ENCODE assay signal across 11 cellular contexts in the genomic region with DNA sequence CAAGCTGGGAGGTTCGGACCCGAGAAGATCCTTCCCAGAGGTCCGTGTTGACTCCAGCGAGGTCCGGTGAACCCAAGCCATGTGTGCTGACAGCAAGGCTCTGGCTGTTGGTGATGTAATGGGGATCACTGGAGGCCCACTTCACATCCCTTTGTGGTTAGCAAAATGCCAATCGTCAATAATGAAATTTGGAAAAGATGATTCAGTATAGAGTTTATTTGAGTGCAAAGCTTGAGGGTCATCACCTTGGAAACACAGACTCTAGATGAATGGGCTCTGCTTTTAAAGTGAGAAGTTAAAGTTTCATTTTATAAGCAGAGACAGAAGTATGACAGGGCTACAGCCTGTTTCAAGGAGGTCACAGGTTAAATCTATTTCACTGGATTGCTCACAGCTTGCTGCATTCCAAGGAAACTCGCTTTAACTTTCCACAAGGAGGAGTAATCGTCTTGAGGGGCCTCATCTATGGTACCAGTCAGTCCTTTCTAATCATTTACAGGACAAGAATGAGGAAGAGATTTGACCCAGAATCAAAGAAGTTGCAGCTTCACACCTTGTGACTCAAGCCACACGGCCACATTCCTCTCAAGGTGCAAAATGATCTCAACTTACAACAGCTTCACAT.
DNase-seq lines count a peak whose midpoint lies in the region; ATAC-seq and TF ChIP-seq lines count a peak whose summit lies in the region.
"Had no signal": no experiment of that assay in that cellular context is flagged by ENCODE, and none has a peak within 500 bp of the region (broad histone marks: within the 10 kb centered on the region; RNA-seq: fewer than 3 reads in every experiment).

No MANE protein-coding gene starts in this region.

- H3K27me3 ChIP-seq in spleen (replicated peaks in 1 of 7) (peaks cover 0 to 30% (median 0%) of the 10 kb centered on the region in 7 donors), A673 (replicated peaks; ENCODE audit: insufficient read depth, low read depth, low read length, poor library complexity) (no peaks in the 10 kb centered on the region)

- CTCF ChIA-PET in activated CD4-positive, alpha-beta memory T cell treated with anti-CD3 and anti-CD28 coated beads, Interleukin-2, amount 10 ng/mL, durations not matched to agents 7 days and 5 days (lab: Charles Lee) = interaction anchor here (0.8 to 2.3 kb wide), 3 partner anchors 8 to 216 kb away, joined by 3 to 7 read pairs (median 4); no protein-coding TSS in a partner anchor
- CTCF ChIA-PET in A673 (lab: Charles Lee) = interaction anchor here (0.6 to 1.2 kb wide), 2 partner anchors 99 to 216 kb away, joined by 3 to 6 read pairs; no protein-coding TSS in a partner anchor

- no peak for TF ChIP-seq POLR2A in spleen (IDR thresholded peaks at IDR 0.05)

- H3K27ac ChIP-seq in spleen = peak overlapping the region in 3 of 8 donors; percentile 15 to 43 (median 35)
- no peak overlapping the region for H3K27ac ChIP-seq in A673 (ENCODE audit: low read depth, low read length, poor library complexity, severe bottlenecking)

- no peaks in the 10 kb centered on the region for H3K36me3 ChIP-seq in spleen
- no peaks in the 10 kb centered on the region for H3K36me3 ChIP-seq in A673 (ENCODE audit: insufficient read depth, low read length, poor library complexity, severe bottlenecking)
- H3K36me3 ChIP-seq: heart right ventricle had no signal

- intact Hi-C loops in spleen (cut with DNase I; ENCODE audit: low total_unique reads) = no loop called here
- intact Hi-C loops in A673 (cut with micrococcal nuclease; ENCODE audit: unreplicated experiment) = loop anchor here (5.0 kb wide), 1 partner anchor 214 kb away; no protein-coding TSS in a partner anchor

- H3K36me3 Mint-ChIP-seq in activated CD4-positive, alpha-beta memory T cell treated with anti-CD3 and anti-CD28 coated beads, Interleukin-2, amount 10 ng/mL, durations not matched to agents 7 days and 5 days (ENCODE audit: low read depth) = no peaks in the 10 kb centered on the region
- H3K36me3 Mint-ChIP-seq: activated naive CD8-positive, alpha-beta T cell treated with anti-CD3 and anti-CD28 coated beads, Interleukin-2, amount 10 ng/mL, durations not matched to agents 7 days and 5 days had no signal

- H3K4me3 Mint-ChIP-seq in activated CD4-positive, alpha-beta memory T cell treated with anti-CD3 and anti-CD28 coated beads, Interleukin-2, amount 10 ng/mL, durations not matched to agents 7 days and 5 days = no peak overlapping the region
- H3K4me3 Mint-ChIP-seq: activated naive CD8-positive, alpha-beta T cell treated with anti-CD3 and anti-CD28 coated beads, Interleukin-2, amount 10 ng/mL, durations not matched to agents 7 days and 5 days had no signal

- H3K4me3 ChIP-seq in WI38 (ENCODE audit: low read depth, low read length) = no peak overlapping the region
- H3K4me3 ChIP-seq in fibroblast of villous mesenchyme (ENCODE audit: low read depth, low read length) = no peak overlapping the region
- no peak overlapping the region for H3K4me3 ChIP-seq in spleen
- no peak overlapping the region for H3K4me3 ChIP-seq in A673 (ENCODE audit: low read depth, low read length, poor library complexity, severe bottlenecking)
- H3K4me3 ChIP-seq: heart right ventricle had no signal

- no TSS peak for BruUV-seq in A673 (replicated peaks; lab: Mats Ljungman, UMichigan)

- POLR2A ChIA-PET in activated CD4-positive, alpha-beta memory T cell treated with anti-CD3 and anti-CD28 coated beads, Interleukin-2, amount 10 ng/mL, durations not matched to agents 7 days and 5 days (lab: Charles Lee) = no interaction called here
- POLR2A ChIA-PET in A673 (lab: Charles Lee; ENCODE audit: low non-redundant PET) = no interaction called here

- no peak overlapping the region for H3K27ac Mint-ChIP-seq in activated CD4-positive, alpha-beta memory T cell treated with anti-CD3 and anti-CD28 coated beads, Interleukin-2, amount 10 ng/mL, durations not matched to agents 7 days and 5 days
- H3K27ac Mint-ChIP-seq: activated naive CD8-positive, alpha-beta T cell treated with anti-CD3 and anti-CD28 coated beads, Interleukin-2, amount 10 ng/mL, durations not matched to agents 7 days and 5 days had no signal

- H3K4me1 ChIP-seq in spleen = peaks cover 5 to 39% (median 16%) of the 10 kb centered on the region in 6 donors
- no peaks in the 10 kb centered on the region for H3K4me1 ChIP-seq in A673 (ENCODE audit: insufficient read depth, low read length, poor library complexity, severe bottlenecking)

- ATAC-seq in GM21529 (IDR thresholded peaks at IDR 0.05; ENCODE audit: unreplicated experiment) = no peak

- no peaks in the 10 kb centered on the region for H3K4me1 Mint-ChIP-seq in activated CD4-positive, alpha-beta memory T cell treated with anti-CD3 and anti-CD28 coated beads, Interleukin-2, amount 10 ng/mL, durations not matched to agents 7 days and 5 days
- H3K4me1 Mint-ChIP-seq: activated naive CD8-positive, alpha-beta T cell treated with anti-CD3 and anti-CD28 coated beads, Interleukin-2, amount 10 ng/mL, durations not matched to agents 7 days and 5 days had no signal

- peak; percentile 87 for DNase-seq in HCEC 1CT
- DNase-seq in fibroblast of villous mesenchyme (ENCODE audit: low read depth) = peak; percentile 84
- DNase-seq in spleen = peak; percentile 42
- no peak for DNase-seq in activated CD4-positive, alpha-beta memory T cell treated with anti-CD3 and anti-CD28 coated beads, Interleukin-2, amount 10 ng/mL, durations not matched to agents 7 days and 5 days
- DNase-seq in activated CD4-positive, CD25-positive, alpha-beta regulatory T cell (lab: John Stamatoyannopoulos, UW) = no peak
- DNase-seq in A673 (ENCODE audit: low spot score) = no peak
- DNase-seq: activated naive CD8-positive, alpha-beta T cell treated with anti-CD3 and anti-CD28 coated beads, Interleukin-2, amount 10 ng/mL, durations not matched to agents 7 days and 5 days; heart right ventricle; NCI-H1417 had no signal

- 64 to 80% (median 69%) methylated on average over 9 of the region's 9 CpGs for WGBS in spleen, 5 donors

- H3K9me3 ChIP-seq in spleen = no peaks in the 10 kb centered on the region
- no peaks in the 10 kb centered on the region for H3K9me3 ChIP-seq in A673 (ENCODE audit: low read depth, low read length, poor library complexity, severe bottlenecking)
- H3K9me3 ChIP-seq: heart right ventricle had no signal

- TF ChIP-seq CTCF in WI38 (IDR thresholded peaks at IDR 0.05; ENCODE audit: low read depth, low read length) (peak; percentile 31; the same call in 1 of the 2 replicates), fibroblast of villous mesenchyme (IDR thresholded peaks at IDR 0.05; ENCODE audit: insufficient read depth, low read depth, low read length) (peak; percentile 52), spleen (IDR thresholded peaks at IDR 0.05 in 8 of 11, conservative IDR thresholded peaks at IDR 0.05 in 3 of 11) (peak in 5 of 11 experiments; percentile 16 to 42 (median 30)), A673 (conservative IDR thresholded peaks at IDR 0.05; ENCODE audit: low read depth, low read length) (no peak)

- H3K27me3 Mint-ChIP-seq in activated CD4-positive, alpha-beta memory T cell treated with anti-CD3 and anti-CD28 coated beads, Interleukin-2, amount 10 ng/mL, durations not matched to agents 7 days and 5 days = peaks cover 2% of the 10 kb centered on the region
- H3K27me3 Mint-ChIP-seq: activated naive CD8-positive, alpha-beta T cell treated with anti-CD3 and anti-CD28 coated beads, Interleukin-2, amount 10 ng/mL, durations not matched to agents 7 days and 5 days had no signal

- no peaks in the 10 kb centered on the region for H3K9me3 Mint-ChIP-seq in activated CD4-positive, alpha-beta memory T cell treated with anti-CD3 and anti-CD28 coated beads, Interleukin-2, amount 10 ng/mL, durations not matched to agents 7 days and 5 days
- H3K9me3 Mint-ChIP-seq: activated naive CD8-positive, alpha-beta T cell treated with anti-CD3 and anti-CD28 coated beads, Interleukin-2, amount 10 ng/mL, durations not matched to agents 7 days and 5 days had no signal

Comparison
In these comparisons a context has a peak if more than half of its experiments do, and no peak if none do; other contexts are left out.
1. DNase-seq: peak in HCEC 1CT (single experiment), fibroblast of villous mesenchyme (single experiment) and spleen (single experiment); none in activated CD4-positive, alpha-beta memory T cell treated with anti-CD3 and anti-CD28 coated beads, Interleukin-2, amount 10 ng/mL, durations not matched to agents 7 days and 5 days (single experiment), activated CD4-positive, CD25-positive, alpha-beta regulatory T cell (0 of 4) and A673 (single experiment).